Comparison of ENCODE assay signal across 18 cellular contexts in genomic region chr5:10679336-10679988, GRCh38.
DNase-seq lines count a peak whose midpoint lies in the region; ATAC-seq and TF ChIP-seq lines count a peak whose summit lies in the region.
"Had no signal": no experiment of that assay in that cellular context is flagged by ENCODE, and none has a peak within 500 bp of the region (broad histone marks: within the 10 kb centered on the region; RNA-seq: fewer than 3 reads in every experiment).

No MANE protein-coding gene starts in this region.

- TF ChIP-seq POLR2A in heart left ventricle (IDR thresholded peaks at IDR 0.05), result no peak

- H3K27me3 ChIP-seq in heart left ventricle (peaks cover 0 to 3% (median 0%) of the 10 kb centered on the region in 9 donors), right atrium auricular region (no peaks in the 10 kb centered on the region), WERI-Rb-1 (ENCODE audit: insufficient read depth, low read depth, severe bottlenecking) (no peaks in the 10 kb centered on the region), aorta (ENCODE audit: control insufficient read depth in 1 of 2, insufficient read depth in 2 of 2, low read length in 1 of 2) (no peaks in the 10 kb centered on the region)
- H3K27me3 ChIP-seq: MG63, SJCRH30 had no signal

- H3K36me3 ChIP-seq in heart left ventricle (peaks cover 0 to 55% (median 47%) of the 10 kb centered on the region in 9 donors), right atrium auricular region (peaks cover 39% of the 10 kb centered on the region), WERI-Rb-1 (peaks cover 27% of the 10 kb centered on the region), aorta (ENCODE audit: control insufficient read depth in 1 of 2, insufficient read depth in 2 of 2, low read length in 1 of 2) (peaks cover 5 to 27% of the 10 kb centered on the region in 2 donors)
- H3K36me3 ChIP-seq: SJCRH30 had no signal

- peaks cover 0 to 7% (median 0%) of the 10 kb centered on the region in 12 donors for H3K9me3 ChIP-seq in heart left ventricle
- no peaks in the 10 kb centered on the region for H3K9me3 ChIP-seq in right atrium auricular region
- H3K9me3 ChIP-seq in WERI-Rb-1 (ENCODE audit: severe bottlenecking), result no peaks in the 10 kb centered on the region
- peaks cover 4% of the 10 kb centered on the region for H3K9me3 ChIP-seq in aorta (ENCODE audit: control insufficient read depth, low read length)
- H3K9me3 ChIP-seq: MG63, SJCRH30 had no signal

- H3K4me1 ChIP-seq in heart left ventricle, result peaks cover 0 to 3% (median 0%) of the 10 kb centered on the region in 12 donors
- no peaks in the 10 kb centered on the region for H3K4me1 ChIP-seq in right atrium auricular region
- no peaks in the 10 kb centered on the region for H3K4me1 ChIP-seq in aorta (ENCODE audit: control insufficient read depth in 1 of 2, insufficient read depth in 2 of 2, low read length in 2 of 2)
- H3K4me1 ChIP-seq: SJCRH30 had no signal

- H3K4me3 ChIP-seq in heart left ventricle, result no peak overlapping the region
- no peak overlapping the region for H3K4me3 ChIP-seq in right atrium auricular region
- no peak overlapping the region for H3K4me3 ChIP-seq in WERI-Rb-1 (ENCODE audit: low read depth, low read length)
- no peak overlapping the region for H3K4me3 ChIP-seq in aorta (ENCODE audit: low read length in 2 of 2)
- H3K4me3 ChIP-seq: MG63, SJCRH30 had no signal

- ATAC-seq in heart left ventricle, result peak; percentile 55 to 75 (median 74)
- ATAC-seq in left ventricle myocardium superior, result peak; percentile 87
- ATAC-seq in aorta (ENCODE audit: low FRiP score), result peak; percentile 5

- DNase-seq in heart left ventricle (no peak), right atrium auricular region (ENCODE audit: low spot score) (no peak), WERI-Rb-1 (no peak), left ventricle myocardium superior (peak; percentile 53), aorta (no peak), NCI-H2171 (lab: John Stamatoyannopoulos, UW) (no peak), NCI-H2029 (lab: John Stamatoyannopoulos, UW) (no peak)
- DNase-seq: CD4-positive, CD25-positive, alpha-beta regulatory T cell; EL; GF-D8; MG63; NCI-H1048; NCI-H1417 treated with DMSO at 0.1 percent for 48 hours; NCI-H187; NCI-H345; NCI-H526; SJCRH30 had no signal

- 78 to 92% (median 83%) methylated on average over 10 to 15 of the region's 15 CpGs for WGBS in heart left ventricle, 4 donors
- WGBS in aorta, 2 donors, result 83 to 87% methylated on average over 15 of the region's 15 CpGs

- H3K27ac ChIP-seq in heart left ventricle (no peak overlapping the region), right atrium auricular region (no peak overlapping the region), WERI-Rb-1 (0 out of 2 replicates have a peak overlapping the region, but pooled peaks have one; percentile 2), aorta (ENCODE audit: low read depth in 1 of 2, low read length in 2 of 2) (no peak overlapping the region)
- H3K27ac ChIP-seq: RWPE1, SJCRH30 had no signal

- TF ChIP-seq CTCF in heart left ventricle (IDR thresholded peaks at IDR 0.05), result no peak
- TF ChIP-seq CTCF in right atrium auricular region (IDR thresholded peaks at IDR 0.05), result no peak
- TF ChIP-seq CTCF in WERI-Rb-1 (IDR thresholded peaks at IDR 0.05; ENCODE audit: low read depth, low read length), result no peak

- intact Hi-C loops in heart left ventricle (cut with DNase I) (no loop called here), left ventricle myocardium superior (cut with micrococcal nuclease) (no loop called here), aorta (cut with DNase I) (no loop called here)

Comparison
In these comparisons a context has a peak if more than half of its experiments do, and no peak if none do; other contexts are left out.
1. ATAC-seq: peak in every context shown above with its lines; median percentile 87 in left ventricle myocardium superior; 74 in heart left ventricle; 5 in aorta.